In the genomic region with DNA sequence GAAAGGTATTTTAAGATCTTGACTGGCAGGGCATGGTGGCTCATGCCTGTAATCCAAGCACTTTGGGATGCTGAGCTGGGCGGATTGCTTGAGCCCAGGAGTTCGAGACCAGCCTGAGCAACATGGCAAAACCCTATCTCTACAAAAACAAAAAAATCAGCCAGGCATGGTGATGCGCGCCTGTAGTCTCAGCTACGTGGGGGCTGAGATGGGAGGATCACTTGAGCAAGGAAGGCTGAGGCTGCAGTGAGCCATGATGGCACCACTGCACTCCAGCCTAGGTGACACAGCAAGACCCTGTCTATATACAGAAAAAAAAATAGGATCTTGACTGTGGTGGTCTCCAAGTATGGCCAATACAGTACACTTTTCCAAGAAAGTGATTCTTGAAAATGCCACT, we compare ENCODE assay signal across 20 cellular contexts. TPM values are rescaled to one million over a fixed set of nuclear protein-coding genes. Genes with fewer than 3 reads are reported as not detected.
A peak's percentile ranks its signal among the peaks of the same experiment; 100 is the strongest.
DNase-seq lines count a peak whose midpoint lies in the region; ATAC-seq and TF ChIP-seq lines count a peak whose summit lies in the region.
"Had no signal": no experiment of that assay in that cellular context is flagged by ENCODE, and none has a peak within 500 bp of the region (broad histone marks: within the 10 kb centered on the region; RNA-seq: fewer than 3 reads in every experiment).

No MANE protein-coding gene starts in this region.

- no peak overlapping the region for H3K4me3 Mint-ChIP-seq in activated CD8-positive, alpha-beta T cell treated with anti-CD3 and anti-CD28 coated beads for 36 hours
- no peak overlapping the region for H3K4me3 Mint-ChIP-seq in activated CD8-positive, alpha-beta T cell treated with anti-CD3 and anti-CD28 coated beads, Interleukin-2, amount 10 ng/mL, durations not matched to agents 7 days and 5 days
- H3K4me3 Mint-ChIP-seq in CD4-positive, alpha-beta memory T cell: peak overlapping the region in 2 of 8 donors; percentile 9 to 13
- no peak overlapping the region for H3K4me3 Mint-ChIP-seq in effector memory CD8-positive, alpha-beta T cell
- no peak overlapping the region for H3K4me3 Mint-ChIP-seq in progenitor cell of endocrine pancreas (ENCODE audit: low read depth)
- H3K4me3 Mint-ChIP-seq: CD8-positive, alpha-beta T cell had no signal

- H3K36me3 ChIP-seq in CD4-positive, alpha-beta memory T cell (ENCODE audit: insufficient read depth, low read length): peaks cover 3% of the 10 kb centered on the region

- H3K27me3 ChIP-seq in CD4-positive, alpha-beta memory T cell (ENCODE audit: insufficient read depth, low read length): no peaks in the 10 kb centered on the region

- no peaks in the 10 kb centered on the region for H3K27me3 Mint-ChIP-seq in activated CD8-positive, alpha-beta T cell treated with anti-CD3 and anti-CD28 coated beads for 36 hours
- H3K27me3 Mint-ChIP-seq in activated CD8-positive, alpha-beta T cell treated with anti-CD3 and anti-CD28 coated beads, Interleukin-2, amount 10 ng/mL, durations not matched to agents 7 days and 5 days (ENCODE audit: low read depth): no peaks in the 10 kb centered on the region
- no peaks in the 10 kb centered on the region for H3K27me3 Mint-ChIP-seq in CD4-positive, alpha-beta memory T cell
- H3K27me3 Mint-ChIP-seq in effector memory CD8-positive, alpha-beta T cell: no peaks in the 10 kb centered on the region
- H3K27me3 Mint-ChIP-seq in progenitor cell of endocrine pancreas: no peaks in the 10 kb centered on the region

- H3K4me1 Mint-ChIP-seq in activated CD8-positive, alpha-beta T cell treated with anti-CD3 and anti-CD28 coated beads for 36 hours (ENCODE audit: low read depth): peaks cover 75% of the 10 kb centered on the region
- H3K4me1 Mint-ChIP-seq in activated CD8-positive, alpha-beta T cell treated with anti-CD3 and anti-CD28 coated beads, Interleukin-2, amount 10 ng/mL, durations not matched to agents 7 days and 5 days (ENCODE audit: low read depth): peaks cover 57% of the 10 kb centered on the region
- peaks cover 52 to 75% (median 64%) of the 10 kb centered on the region in 4 donors for H3K4me1 Mint-ChIP-seq in CD4-positive, alpha-beta memory T cell
- H3K4me1 Mint-ChIP-seq in effector memory CD8-positive, alpha-beta T cell (ENCODE audit: low read depth in 2 of 2): peaks cover 56 to 75% of the 10 kb centered on the region in 2 donors
- peaks cover 22% of the 10 kb centered on the region for H3K4me1 Mint-ChIP-seq in progenitor cell of endocrine pancreas (ENCODE audit: low read depth)

- CTCF ChIA-PET in activated CD8-positive, alpha-beta T cell treated with anti-CD3 and anti-CD28 coated beads for 36 hours (lab: Charles Lee): no interaction called here
- CTCF ChIA-PET in activated CD8-positive, alpha-beta T cell treated with anti-CD3 and anti-CD28 coated beads, Interleukin-2, amount 10 ng/mL, durations not matched to agents 7 days and 5 days (lab: Charles Lee): no interaction called here
- CTCF ChIA-PET in CD4-positive, alpha-beta memory T cell (lab: Charles Lee; ENCODE audit: partially characterized antibody): no interaction called here

- H3K9me3 ChIP-seq in CD4-positive, alpha-beta memory T cell (ENCODE audit: control insufficient read depth in 1 of 2, low read length in 2 of 2): no peaks in the 10 kb centered on the region

- H3K4me1 ChIP-seq in CD4-positive, alpha-beta memory T cell (ENCODE audit: insufficient read depth, low read length): peaks cover 67% of the 10 kb centered on the region

- H3K27ac ChIP-seq in CD4-positive, alpha-beta memory T cell (ENCODE audit: low read depth, low read length): no peak overlapping the region
- H3K27ac ChIP-seq: GM23248, PC-9, SK-N-MC had no signal

- H3K4me3 ChIP-seq in CD4-positive, alpha-beta memory T cell (ENCODE audit: low read length in 2 of 2): no peak overlapping the region
- H3K4me3 ChIP-seq: GM23248, PC-9, SK-N-MC had no signal

- no peaks in the 10 kb centered on the region for H3K9me3 Mint-ChIP-seq in activated CD8-positive, alpha-beta T cell treated with anti-CD3 and anti-CD28 coated beads for 36 hours
- H3K9me3 Mint-ChIP-seq in activated CD8-positive, alpha-beta T cell treated with anti-CD3 and anti-CD28 coated beads, Interleukin-2, amount 10 ng/mL, durations not matched to agents 7 days and 5 days (ENCODE audit: insufficient read depth): no peaks in the 10 kb centered on the region
- H3K9me3 Mint-ChIP-seq in CD4-positive, alpha-beta memory T cell: no peaks in the 10 kb centered on the region
- no peaks in the 10 kb centered on the region for H3K9me3 Mint-ChIP-seq in effector memory CD8-positive, alpha-beta T cell
- no peaks in the 10 kb centered on the region for H3K9me3 Mint-ChIP-seq in progenitor cell of endocrine pancreas (ENCODE audit: low read depth)
- H3K9me3 Mint-ChIP-seq: CD8-positive, alpha-beta T cell had no signal

- no peak for TF ChIP-seq CTCF in activated CD8-positive, alpha-beta T cell treated with anti-CD3 and anti-CD28 coated beads for 36 hours (IDR thresholded peaks at IDR 0.05)
- no peak for TF ChIP-seq CTCF in progenitor cell of endocrine pancreas (IDR thresholded peaks at IDR 0.05; ENCODE audit: unreplicated experiment)

- intact Hi-C loops in activated CD8-positive, alpha-beta T cell treated with anti-CD3 and anti-CD28 coated beads for 36 hours (cut with micrococcal nuclease): no loop called here
- intact Hi-C loops in CD4-positive, alpha-beta memory T cell (cut with micrococcal nuclease): no loop called here

- POLR2A ChIA-PET in activated CD8-positive, alpha-beta T cell treated with anti-CD3 and anti-CD28 coated beads for 36 hours (lab: Charles Lee): interaction anchor here (2.3 to 2.9 kb wide), 2 partner anchors 13 to 20 kb away, joined by 10 to 13 read pairs; no protein-coding TSS in a partner anchor
- POLR2A ChIA-PET in activated CD8-positive, alpha-beta T cell treated with anti-CD3 and anti-CD28 coated beads, Interleukin-2, amount 10 ng/mL, durations not matched to agents 7 days and 5 days (lab: Charles Lee): interaction anchor here (0.7 kb wide), 1 partner anchor 76 kb away, joined by 3 read pairs; a partner anchor contains a TSS
- POLR2A ChIA-PET in CD4-positive, alpha-beta memory T cell (lab: Charles Lee; ENCODE audit: partially characterized antibody): no interaction called here

- peaks cover 67% of the 10 kb centered on the region for H3K36me3 Mint-ChIP-seq in activated CD8-positive, alpha-beta T cell treated with anti-CD3 and anti-CD28 coated beads for 36 hours (ENCODE audit: low read depth)
- peaks cover 69% of the 10 kb centered on the region for H3K36me3 Mint-ChIP-seq in activated CD8-positive, alpha-beta T cell treated with anti-CD3 and anti-CD28 coated beads, Interleukin-2, amount 10 ng/mL, durations not matched to agents 7 days and 5 days (ENCODE audit: low read depth)
- peaks cover 19 to 53% of the 10 kb centered on the region in 2 donors for H3K36me3 Mint-ChIP-seq in CD4-positive, alpha-beta memory T cell
- H3K36me3 Mint-ChIP-seq in effector memory CD8-positive, alpha-beta T cell (ENCODE audit: insufficient read depth): peaks cover 49% of the 10 kb centered on the region
- peaks cover 10% of the 10 kb centered on the region for H3K36me3 Mint-ChIP-seq in progenitor cell of endocrine pancreas (ENCODE audit: insufficient read depth)

- no peak for ATAC-seq in activated CD8-positive, alpha-beta T cell treated with anti-CD3 and anti-CD28 coated beads for 36 hours
- ATAC-seq in activated CD8-positive, alpha-beta T cell treated with anti-CD3 and anti-CD28 coated beads, Interleukin-2, amount 10 ng/mL, durations not matched to agents 7 days and 5 days: no peak
- ATAC-seq in effector memory CD8-positive, alpha-beta T cell (replicated peaks): no peak
- ATAC-seq in HG02642 (IDR thresholded peaks at IDR 0.05; ENCODE audit: poor library complexity, unreplicated experiment) (no peak), HG03108 (IDR thresholded peaks at IDR 0.05; ENCODE audit: unreplicated experiment) (no peak)
- ATAC-seq in activated CD4-positive, CD25-positive, alpha-beta regulatory T cell treated with anti-CD3 and anti-CD28 coated beads, Interleukin-2, amount 50 U/mL, for 24 hours: no peak
- ATAC-seq: CD8-positive, alpha-beta T cell; HCT116 had no signal

- peak overlapping the region; percentile 57 for H3K27ac Mint-ChIP-seq in activated CD8-positive, alpha-beta T cell treated with anti-CD3 and anti-CD28 coated beads for 36 hours
- no peak overlapping the region for H3K27ac Mint-ChIP-seq in activated CD8-positive, alpha-beta T cell treated with anti-CD3 and anti-CD28 coated beads, Interleukin-2, amount 10 ng/mL, durations not matched to agents 7 days and 5 days
- peak overlapping the region in 5 of 7 donors; percentile 9 to 77 (median 53) for H3K27ac Mint-ChIP-seq in CD4-positive, alpha-beta memory T cell
- peak overlapping the region; percentile 77 to 88 for H3K27ac Mint-ChIP-seq in effector memory CD8-positive, alpha-beta T cell
- H3K27ac Mint-ChIP-seq in progenitor cell of endocrine pancreas: peak overlapping the region; percentile 41

- DNase-seq in activated CD8-positive, alpha-beta T cell treated with anti-CD3 and anti-CD28 coated beads for 36 hours: no peak
- no peak for DNase-seq in activated CD8-positive, alpha-beta T cell treated with anti-CD3 and anti-CD28 coated beads, Interleukin-2, amount 10 ng/mL, durations not matched to agents 7 days and 5 days
- DNase-seq in CD4-positive, alpha-beta memory T cell: no peak
- no peak for DNase-seq in effector memory CD8-positive, alpha-beta T cell
- no peak for DNase-seq in progenitor cell of endocrine pancreas (ENCODE audit: low spot score, unreplicated experiment)
- DNase-seq: CD8-positive, alpha-beta T cell; DMS79 treated with DMSO at 0.1 percent for 48 hours; GM23248; KG1; NCI-H1048; NCI-H146; NCI-H2081 treated with DMSO at 0.1 percent for 48 hours; NCI-H226; NCI-H69; PC-9 had no signal

RNA-seq across cellular contexts. Expression of a gene that starts 16.0 kb away (rescaled TPM):
- total RNA-seq in activated CD8-positive, alpha-beta T cell treated with anti-CD3 and anti-CD28 coated beads for 36 hours: 10 to 100 TPM; 82.4 to 84.9 TPM
- 100 to 1,000 TPM; 122 to 123 TPM for total RNA-seq in activated CD8-positive, alpha-beta T cell treated with anti-CD3 and anti-CD28 coated beads, Interleukin-2, amount 10 ng/mL, durations not matched to agents 7 days and 5 days
- 100 to 1,000 TPM; 112 to 127 TPM for total RNA-seq in CD4-positive, alpha-beta memory T cell
- 10 to 100 TPM in 1 of 2 donors, 1 to 10 TPM in 1; 4.2 to 30.4 TPM for polyA plus RNA-seq in CD4-positive, alpha-beta memory T cell
- 174 and 186 TPM in 2 replicates for total RNA-seq in progenitor cell of endocrine pancreas
